ENCODE assay signal across 8 cellular contexts in the genomic region with DNA sequence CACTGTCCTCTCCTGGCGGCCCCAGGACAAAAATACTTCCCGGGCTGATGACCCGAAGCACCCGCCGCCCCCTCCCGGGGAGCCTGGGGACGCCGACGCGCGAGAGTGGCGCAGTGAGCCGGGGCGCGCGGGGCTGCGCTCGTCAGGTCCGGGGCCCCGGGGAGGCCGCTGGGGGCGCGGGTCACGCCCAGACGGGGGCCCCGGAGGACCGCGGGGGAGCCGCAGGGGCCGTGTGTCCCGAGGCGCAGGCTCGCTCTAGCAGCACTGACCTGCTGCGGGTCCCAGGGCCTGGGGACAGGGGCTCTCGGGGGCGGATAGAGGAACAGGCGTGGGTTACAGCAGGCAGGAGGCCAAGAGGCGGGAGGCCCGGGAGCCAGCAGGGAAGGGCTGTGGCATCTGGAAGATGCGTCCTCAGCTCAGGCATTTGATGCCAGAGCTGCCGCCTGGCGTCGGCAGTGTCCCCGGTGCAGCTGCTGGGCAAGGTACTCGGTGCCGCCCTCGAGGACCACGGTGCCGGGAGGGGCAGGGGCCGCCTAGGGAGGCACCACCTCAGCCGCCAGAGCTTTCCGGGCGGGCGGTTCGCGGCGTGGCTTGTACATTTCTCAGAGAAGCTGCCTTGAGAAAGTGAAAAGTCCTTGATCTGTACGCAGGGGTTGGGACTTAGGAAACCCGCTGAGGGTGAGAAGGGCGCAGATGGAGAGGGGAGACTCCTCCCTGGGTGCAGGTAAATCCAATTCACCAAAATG. TPM values are rescaled to one million over a fixed set of nuclear protein-coding genes. Genes with fewer than 3 reads are reported as not detected.
A peak's percentile ranks its signal among the peaks of the same experiment; 100 is the strongest.
DNase-seq lines count a peak whose midpoint lies in the region; TF ChIP-seq lines count a peak whose summit lies in the region.

No MANE protein-coding gene starts in this region.

- DNase-seq in stimulated activated CD4-positive, alpha-beta T cell treated with anti-CD3 and anti-CD28 coated beads, Interleukin-12 subunit alpha, Interleukin-12 subunit beta, amount 100 ng/mL, for 4 hours, result peak; percentile 15
- DNase-seq in stimulated activated CD4-positive, alpha-beta T cell treated with anti-CD3 and anti-CD28 coated beads, Interleukin-2, amount 100 ng/mL, for 48 hours, result no peak
- DNase-seq in OCI-LY7 (ENCODE audit: low spot score), result peak; percentile 10
- no peak for DNase-seq in mammary epithelial cell
- peak; percentile 45 for DNase-seq in kidney tubule cell (ENCODE audit: low spot score)
- peak; percentile 16 for DNase-seq in stimulated activated CD4-positive, alpha-beta T cell treated with anti-CD3 and anti-CD28 coated beads, Interleukin-4, amount 100 ng/mL, for 24 hours
- DNase-seq in cerebellum (ENCODE audit: low spot score), result no peak
- DNase-seq in superior temporal gyrus (ENCODE audit: extremely low spot score), result no peak

- intact Hi-C loops in OCI-LY7 (cut with micrococcal nuclease; ENCODE audit: unreplicated experiment), result loop anchor here (5.0 kb wide), 1 partner anchor 312 kb away; no protein-coding TSS in a partner anchor
- intact Hi-C loops in mammary epithelial cell (cut with micrococcal nuclease), result loop anchor here (10.0 kb wide), 2 partner anchors 655 to 955 kb away; no protein-coding TSS in a partner anchor

- no peak overlapping the region for H2AFZ ChIP-seq in OCI-LY7 (ENCODE audit: low read length)
- H2AFZ ChIP-seq in mammary epithelial cell (ENCODE audit: low read depth, low read length), result peak overlapping the region; percentile 51

- H4K20me1 ChIP-seq in OCI-LY7 (ENCODE audit: insufficient read depth, low read length) (no peaks in the 10 kb centered on the region), mammary epithelial cell (ENCODE audit: insufficient read depth, low read length) (no peaks in the 10 kb centered on the region)

- H3K9me3 ChIP-seq in OCI-LY7 (ENCODE audit: low read length) (no peaks in the 10 kb centered on the region), mammary epithelial cell (replicated peaks; ENCODE audit: insufficient read depth, low read length) (no peaks in the 10 kb centered on the region)

- H3K27me3 ChIP-seq in mammary epithelial cell (ENCODE audit: insufficient read depth, low read length), result peaks cover 7% of the 10 kb centered on the region

- H3K4me3 ChIP-seq in OCI-LY7 (ENCODE audit: low read depth, low read length, poor library complexity, severe bottlenecking) (peak overlapping the region; percentile 55), mammary epithelial cell (replicated peaks in 1 of 3; ENCODE audit: insufficient read depth in 1 of 3, low read depth in 2 of 3, low read length in 3 of 3) (peak overlapping the region in 2 of 3 experiments; percentile 37 to 54)

- POLR2A ChIA-PET in OCI-LY7 (lab: Charles Lee), result interaction anchor here (0.7 to 1.2 kb wide), 4 partner anchors 14 to 100 kb away, joined by 3 to 5 read pairs (median 4); no protein-coding TSS in a partner anchor

- in situ Hi-C loops in mammary epithelial cell (cut with MboI; ENCODE audit: low sequenced_read_pairs in 2 of 2), result loop anchor here (25.0 kb wide), 1 partner anchor 957 kb away; no protein-coding TSS in a partner anchor

- H3K27ac ChIP-seq in OCI-LY7 (ENCODE audit: low read depth, low read length, poor library complexity, severe bottlenecking) (no peak overlapping the region), mammary epithelial cell (ENCODE audit: insufficient read depth, low read depth, low read length) (no peak overlapping the region)

- CTCF ChIA-PET in OCI-LY7 (lab: Charles Lee; ENCODE audit: unreplicated experiment), result interaction anchor here (0.6 to 1.5 kb wide), 3 partner anchors 11 to 29 kb away, joined by 3 read pairs; no protein-coding TSS in a partner anchor
- CTCF ChIA-PET in mammary epithelial cell (lab: Charles Lee; ENCODE audit: low non-redundant PET), result interaction anchor here (0.6 kb wide), 1 partner anchor 159 kb away, joined by 3 read pairs; no protein-coding TSS in a partner anchor

- H3K4me2 ChIP-seq in OCI-LY7 (ENCODE audit: low read length), result peak overlapping the region; percentile 67
- peak overlapping the region; percentile 83 for H3K4me2 ChIP-seq in mammary epithelial cell (ENCODE audit: insufficient read depth, low read depth, low read length)

- no peaks in the 10 kb centered on the region for H3K36me3 ChIP-seq in OCI-LY7 (ENCODE audit: insufficient read depth, low read length)
- no peaks in the 10 kb centered on the region for H3K36me3 ChIP-seq in mammary epithelial cell (ENCODE audit: insufficient read depth, low read length)

- H3K79me2 ChIP-seq in OCI-LY7 (ENCODE audit: insufficient read depth, low read depth, low read length) (no peaks in the 10 kb centered on the region), mammary epithelial cell (ENCODE audit: insufficient read depth, low read length) (no peaks in the 10 kb centered on the region)

- TF ChIP-seq CTCF in OCI-LY7 (conservative IDR thresholded peaks at IDR 0.05; ENCODE audit: low read length) (0 out of 2 replicates have a peak, but pooled peaks have one; percentile 24), mammary epithelial cell (conservative IDR thresholded peaks at IDR 0.05 in 1 of 2, IDR thresholded peaks at IDR 0.05 in 1 of 2; ENCODE audit: extremely low read depth in 1 of 2, insufficient read depth in 1 of 2, low read depth in 1 of 2, low read length in 2 of 2) (peak in 1 of 2 donors; percentile 43)

- BruUV-seq in OCI-LY7 (replicated peaks; lab: Mats Ljungman, UMichigan) (no TSS peak), mammary epithelial cell (replicated peaks; lab: Mats Ljungman, UMichigan) (no TSS peak)

- dilution Hi-C loops in mammary epithelial cell (cut with HindIII; ENCODE audit: low sequenced_read_pairs), result loop anchor here (25.0 kb wide), 1 partner anchor 307 kb away; no protein-coding TSS in a partner anchor

- WGBS in mammary epithelial cell (ENCODE audit: low coverage, missing lambda C conversion rate), result 13% methylated on average over 17 of the region's 60 CpGs

- H3K4me1 ChIP-seq in OCI-LY7 (ENCODE audit: insufficient read depth, low read length, poor library complexity, severe bottlenecking) (peaks cover 15% of the 10 kb centered on the region), mammary epithelial cell (ENCODE audit: insufficient read depth, low read length) (peaks cover 12% of the 10 kb centered on the region)

- H3K9ac ChIP-seq in mammary epithelial cell (ENCODE audit: insufficient read depth, low read length), result no peak overlapping the region

- H3K9me2 ChIP-seq in OCI-LY7 (ENCODE audit: insufficient read depth, low read length), result no peaks in the 10 kb centered on the region

RNA-seq across cellular contexts. Expression of a gene that starts 1.2 kb away (rescaled TPM):
- total RNA-seq in OCI-LY7 (2014; rRNA removed; shearing (Covaris generic)), result 11.3 and 14.7 TPM in 2 replicates
- total RNA-seq in OCI-LY7 (2022) (0.86 and 2.6 TPM in 2 replicates), mammary epithelial cell (10 to 100 TPM in 1 of 2 donors, 1 to 10 TPM in 1; 4.3 to 51.0 TPM), cerebellum (4.9 TPM)
- 10.4 TPM for polyA plus RNA-seq in mammary epithelial cell
- 1.0 TPM for polyA minus RNA-seq in mammary epithelial cell

RNA-seq across cellular contexts. Expression of a gene that starts 35.9 kb away (rescaled TPM):
- total RNA-seq in OCI-LY7 (2014; rRNA removed; shearing (Covaris generic)), result 45.5 and 46.2 TPM in 2 replicates
- total RNA-seq in OCI-LY7 (2022), result 33.4 and 37.4 TPM in 2 replicates
- 10 to 100 TPM in 1 of 2 donors, 1 to 10 TPM in 1; 8.8 to 10.0 TPM for total RNA-seq in mammary epithelial cell
- polyA plus RNA-seq in mammary epithelial cell, result 6.6 TPM
- polyA minus RNA-seq in mammary epithelial cell, result 1.4 TPM
- 17.2 TPM for total RNA-seq in cerebellum

Comparison
In these comparisons a context has a peak if more than half of its experiments do, and no peak if none do; other contexts are left out.
1. DNase-seq: peak in stimulated activated CD4-positive, alpha-beta T cell treated with anti-CD3 and anti-CD28 coated beads, Interleukin-12 subunit alpha, Interleukin-12 subunit beta, amount 100 ng/mL, for 4 hours (single experiment), OCI-LY7 (single experiment), kidney tubule cell (single experiment) and stimulated activated CD4-positive, alpha-beta T cell treated with anti-CD3 and anti-CD28 coated beads, Interleukin-4, amount 100 ng/mL, for 24 hours (single experiment); none in stimulated activated CD4-positive, alpha-beta T cell treated with anti-CD3 and anti-CD28 coated beads, Interleukin-2, amount 100 ng/mL, for 48 hours (0 of 2), mammary epithelial cell (single experiment), cerebellum (single experiment) and superior temporal gyrus (single experiment).